ENCODE assay signal across 16 cellular contexts in genomic region chr2:26901326-26902183, GRCh38. TPM values are rescaled to one million over a fixed set of nuclear protein-coding genes. Genes with fewer than 3 reads are reported as not detected.
DNase-seq lines count a peak whose midpoint lies in the region; TF ChIP-seq lines count a peak whose summit lies in the region.
"Had no signal": no experiment of that assay in that cellular context is flagged by ENCODE, and none has a peak within 500 bp of the region (broad histone marks: within the 10 kb centered on the region; RNA-seq: fewer than 3 reads in every experiment).

No MANE protein-coding gene starts in this region.

- peaks cover 9 to 73% of the 10 kb centered on the region in 2 experiments; a peak in 2 of 3 replicates for H3K36me3 ChIP-seq in HEK293 (ENCODE audit: control insufficient read depth in 2 of 2, insufficient read depth in 1 of 2, low read length in 2 of 2)
- H3K36me3 ChIP-seq in left ventricle myocardium inferior: no peaks in the 10 kb centered on the region

- peaks cover 2% of the 10 kb centered on the region for H3K27me3 Mint-ChIP-seq in activated T-cell treated with anti-CD3 and anti-CD28 coated beads, Interleukin-2, amount 50 U/mL, for 24 hours

- POLR2A ChIA-PET in HEK293 (lab: Yijun Ruan, JAX): no interaction called here

- H3K4me3 ChIP-seq in HEK293 (ENCODE audit: low read depth, low read length) (no peak overlapping the region), left ventricle myocardium inferior (no peak overlapping the region)
- H3K4me3 ChIP-seq: psoas muscle had no signal

- TF ChIP-seq CTCF in HEK293 (tag by site-specific recombination; IDR thresholded peaks at IDR 0.05) (no peak), left ventricle myocardium inferior (IDR thresholded peaks at IDR 0.05; ENCODE audit: borderline replicate concordance) (no peak)

- H3K27ac Mint-ChIP-seq in activated T-cell treated with anti-CD3 and anti-CD28 coated beads, Interleukin-2, amount 50 U/mL, for 24 hours: no peak overlapping the region
- H3K27ac Mint-ChIP-seq: CD4-positive, alpha-beta memory T cell had no signal

- in situ Hi-C loops in ACHN (cut with HindIII; ENCODE audit: low pct_ligation_motif_present, low pct_unique_long_range_greater_than_20kb, low sequenced_read_pairs): no loop called here

- H3K9me3 ChIP-seq in HEK293 (ENCODE audit: control insufficient read depth, insufficient read depth, low read depth, low read length) (no peaks in the 10 kb centered on the region), left ventricle myocardium inferior (replicated peaks) (no peaks in the 10 kb centered on the region)
- H3K9me3 ChIP-seq: psoas muscle had no signal

- H3K4me1 ChIP-seq in HEK293 (ENCODE audit: control insufficient read depth, insufficient read depth, low read length) (no peaks in the 10 kb centered on the region), left ventricle myocardium inferior (no peaks in the 10 kb centered on the region)
- H3K4me1 ChIP-seq: psoas muscle had no signal

- CTCF ChIA-PET in HEK293 (lab: Yijun Ruan, JAX): interaction anchor here (0.9 to 1.3 kb wide), 2 partner anchors 55 kb away, joined by 4 to 5 read pairs; no protein-coding TSS in a partner anchor

- H3K4me3 Mint-ChIP-seq in activated T-cell treated with anti-CD3 and anti-CD28 coated beads, Interleukin-2, amount 50 U/mL, for 24 hours: no peak overlapping the region
- H3K4me3 Mint-ChIP-seq: CD4-positive, alpha-beta memory T cell had no signal

- no peak overlapping the region for H3K27ac ChIP-seq in HEK293 (ENCODE audit: extremely low read depth, low read depth, low read length)
- no peak overlapping the region for H3K27ac ChIP-seq in left ventricle myocardium inferior (replicated peaks)
- H3K27ac ChIP-seq: psoas muscle had no signal

- peaks cover 8% of the 10 kb centered on the region for H3K27me3 ChIP-seq in left ventricle myocardium inferior (ENCODE audit: low read depth)

- peak; percentile 72 for DNase-seq in NCI-H82 treated with DMSO at 0.1 percent for 48 hours (lab: John Stamatoyannopoulos, UW; ENCODE audit: unreplicated experiment)
- peak; percentile 25 for DNase-seq in left ventricle myocardium inferior
- DNase-seq in putamen (ENCODE audit: low spot score): peak; percentile 57
- DNase-seq in activated T-cell treated with anti-CD3 and anti-CD28 coated beads, Interleukin-2, amount 50 U/mL, for 24 hours: no peak
- DNase-seq in NK-92 (lab: John Stamatoyannopoulos, UW; ENCODE audit: unreplicated experiment): no peak
- DNase-seq in NCI-H2196 (lab: John Stamatoyannopoulos, UW; ENCODE audit: unreplicated experiment): no peak
- no peak for DNase-seq in ACHN
- DNase-seq: activated CD4-positive, alpha-beta T cell treated with anti-CD3 and anti-CD28 coated beads for 4 hours; activated T-cell treated with anti-CD3 and anti-CD28 coated beads, Interleukin-2, amount 50 U/mL, for 48 hours; amniotic stem cell; CD4-positive, alpha-beta memory T cell; PC-3; psoas muscle; T-helper 1 cell had no signal

- H3K9me3 Mint-ChIP-seq in activated T-cell treated with anti-CD3 and anti-CD28 coated beads, Interleukin-2, amount 50 U/mL, for 24 hours: no peaks in the 10 kb centered on the region

- no peaks in the 10 kb centered on the region for H3K36me3 Mint-ChIP-seq in activated T-cell treated with anti-CD3 and anti-CD28 coated beads, Interleukin-2, amount 50 U/mL, for 24 hours (ENCODE audit: low read depth)
- H3K36me3 Mint-ChIP-seq: CD4-positive, alpha-beta memory T cell had no signal

- no peaks in the 10 kb centered on the region for H3K4me1 Mint-ChIP-seq in activated T-cell treated with anti-CD3 and anti-CD28 coated beads, Interleukin-2, amount 50 U/mL, for 24 hours (ENCODE audit: low read depth)
- H3K4me1 Mint-ChIP-seq: CD4-positive, alpha-beta memory T cell had no signal

- intact Hi-C loops in left ventricle myocardium inferior (cut with micrococcal nuclease): no loop called here

TF ChIP-seq in HEK293, 187 proteins besides CTCF, POLR2A, EP300 and RAD21:
- TF ChIP-seq ZNF280D (tag by site-specific recombination; IDR thresholded peaks at IDR 0.05) (no peak), ZIC2 (tag by site-specific recombination; IDR thresholded peaks at IDR 0.05) (peak; percentile 75)

RNA-seq across cellular contexts. Expression of gene DPYSL5, which starts 53.6 kb away (rescaled TPM):
- total RNA-seq in left ventricle myocardium inferior: not detected
- total RNA-seq: CD4-positive, alpha-beta memory T cell; lung microvascular endothelial cell; PC-3 had no signal

Comparison
In these comparisons a context has a peak if more than half of its experiments do, and no peak if none do; other contexts are left out.
1. DNase-seq: peak in NCI-H82 treated with DMSO at 0.1 percent for 48 hours (single experiment), left ventricle myocardium inferior (single experiment) and putamen (single experiment); none in activated T-cell treated with anti-CD3 and anti-CD28 coated beads, Interleukin-2, amount 50 U/mL, for 24 hours (single experiment), NK-92 (single experiment), NCI-H2196 (single experiment) and ACHN (single experiment).